8 cellular contexts compared by ENCODE assay signal in genomic region chr16:74998481-74999207, GRCh38. TPM values are rescaled to one million over a fixed set of nuclear protein-coding genes. Genes with fewer than 3 reads are reported as not detected.
DNase-seq lines count a peak whose midpoint lies in the region; ATAC-seq, FAIRE-seq and TF ChIP-seq lines count a peak whose summit lies in the region.

ZNRF1 (plus strand) TSS chr16:74999024; CDS start chr16:74999672, 648 bp downstream.

- H3K27ac ChIP-seq in 22Rv1 (peak within 1 kb of the TSS; percentile 55), keratinocyte (ENCODE audit: control insufficient read depth, insufficient read depth, low read length) (peak within 1 kb of the TSS; percentile 43)

- peaks cover 36% of the 10 kb centered on the region for H3K79me2 ChIP-seq in keratinocyte (ENCODE audit: control insufficient read depth, insufficient read depth, low read length)

- no peaks in the 10 kb centered on the region for H3K9me1 ChIP-seq in keratinocyte (ENCODE audit: control insufficient read depth, extremely low read depth, insufficient read depth, low read length)

- peak; percentile 61 for FAIRE-seq in keratinocyte (lab: Jason Lieb, UNC)

- peak within 1 kb of the TSS; percentile 64 to 87 (median 73) for H3K4me3 ChIP-seq in keratinocyte (ENCODE audit: control insufficient read depth in 2 of 3, extremely low read depth in 1 of 3, insufficient read depth in 2 of 3, low read depth in 1 of 3, low read length in 3 of 3)

- peaks cover 31% of the 10 kb centered on the region for H3K4me1 ChIP-seq in keratinocyte (ENCODE audit: control insufficient read depth, extremely low read depth, insufficient read depth, low read length)

- peak within 1 kb of the TSS; percentile 65 for H3K9ac ChIP-seq in keratinocyte (ENCODE audit: control insufficient read depth, extremely low read depth, insufficient read depth, low read length)

- H3K27me3 ChIP-seq in keratinocyte (ENCODE audit: control insufficient read depth, extremely low read depth, insufficient read depth, low read length), result no peaks in the 10 kb centered on the region

- TF ChIP-seq CTCF in 22Rv1 (IDR thresholded peaks at IDR 0.05) (peak; percentile 83), keratinocyte (optimal IDR thresholded peaks at IDR 0.05 in 1 of 3, IDR thresholded peaks at IDR 0.05 in 1 of 3, conservative IDR thresholded peaks at IDR 0.05 in 1 of 3; ENCODE audit: extremely low read depth in 1 of 3, insufficient read depth in 2 of 3, low read length in 3 of 3) (peak; percentile 78 to 91 (median 78))

- H3K4me2 ChIP-seq in keratinocyte (ENCODE audit: control insufficient read depth, extremely low read depth, insufficient read depth, low read depth, low read length), result peak within 1 kb of the TSS; percentile 96

- no peaks in the 10 kb centered on the region for H3K9me3 ChIP-seq in keratinocyte (ENCODE audit: control insufficient read depth, low read depth, low read length)

- no peaks in the 10 kb centered on the region for H4K20me1 ChIP-seq in keratinocyte (ENCODE audit: control insufficient read depth, extremely low read depth, insufficient read depth, low read length)

- peak within 1 kb of the TSS; percentile 46 for H3K27ac Mint-ChIP-seq in central memory CD8-positive, alpha-beta T cell (ENCODE audit: low read depth)

- no peaks in the 10 kb centered on the region for H3K36me3 ChIP-seq in keratinocyte (ENCODE audit: control insufficient read depth in 2 of 2, extremely low read depth in 1 of 2, insufficient read depth in 2 of 2, low read length in 2 of 2)

- dilution Hi-C loops in keratinocyte (cut with MboI; ENCODE audit: extremely low pct_ligation_motif_present, low sequenced_read_pairs), result no loop called here

- H3K4me1 Mint-ChIP-seq in central memory CD8-positive, alpha-beta T cell, result peaks cover 19% of the 10 kb centered on the region

- ATAC-seq in GM18498 (IDR thresholded peaks at IDR 0.05; ENCODE audit: unreplicated experiment), result peak; percentile 73
- peak; percentile 72 for ATAC-seq in HG02970 (IDR thresholded peaks at IDR 0.05; ENCODE audit: low FRiP score, unreplicated experiment)
- peak; percentile 76 for ATAC-seq in central memory CD8-positive, alpha-beta T cell (replicated peaks; ENCODE audit: extremely low read depth, poor library complexity, severe bottlenecking)

- peaks cover 7% of the 10 kb centered on the region for H3K36me3 Mint-ChIP-seq in central memory CD8-positive, alpha-beta T cell (ENCODE audit: insufficient read depth)

- no peaks in the 10 kb centered on the region for H3K27me3 Mint-ChIP-seq in central memory CD8-positive, alpha-beta T cell

- H2AFZ ChIP-seq in keratinocyte (ENCODE audit: control insufficient read depth, low read length), result peak within 1 kb of the TSS; percentile 54

- H3K4me3 Mint-ChIP-seq in central memory CD8-positive, alpha-beta T cell, result peak within 1 kb of the TSS; percentile 81

- H3K9me3 Mint-ChIP-seq in central memory CD8-positive, alpha-beta T cell, result no peaks in the 10 kb centered on the region

- DNase-seq in NCI-H2107 treated with DMSO at 0.1 percent for 48 hours (lab: John Stamatoyannopoulos, UW; ENCODE audit: unreplicated experiment), result peak; percentile 20
- peak; percentile 63 for DNase-seq in activated CD4-positive, CD25-positive, alpha-beta regulatory T cell treated with anti-CD3 and anti-CD28 coated beads, Interleukin-2, amount 50 U/mL, for 16 hours (ENCODE audit: low read depth, low spot score)
- DNase-seq in central memory CD8-positive, alpha-beta T cell (ENCODE audit: low spot score in 2 of 2), result peak; percentile 65
- no peak for DNase-seq in keratinocyte (ENCODE audit: low read depth, low spot score)
- DNase-seq in stimulated activated CD4-positive, alpha-beta T cell treated with anti-CD3 and anti-CD28 coated beads, Interleukin-15, amount 100 ng/mL, for 24 hours, result peak; percentile 88

RNA-seq across cellular contexts. Expression of gene ZNRF1, which starts in this region (rescaled TPM):
- 12.9 to 20.3 TPM (median 19.1 TPM) in 3 replicates for polyA plus RNA-seq in keratinocyte
- 2.1 TPM for polyA plus RNA-seq in keratinocyte (2011; ENCODE audit: low read depth)
- polyA plus RNA-seq in keratinocyte (2011; cell fraction: cytosol; rRNA removed), result 11.1 and 15.1 TPM in 2 replicates
- 16.4 and 16.7 TPM in 2 replicates for polyA plus RNA-seq in keratinocyte (2011; cell fraction: nucleus; rRNA removed)
- 12.3 and 26.2 TPM in 2 replicates for polyA plus RNA-seq in keratinocyte (2012; ENCODE audit: low replicate concordance)
- polyA minus RNA-seq in keratinocyte, result 15.5 to 31.8 TPM (median 18.5 TPM) in 3 replicates
- 20.9 TPM for polyA minus RNA-seq in keratinocyte (2011; cell fraction: cytosol; rRNA and poly(A)+ RNA removed)
- polyA minus RNA-seq in keratinocyte (2011; cell fraction: nucleus; rRNA and poly(A)+ RNA removed), result 11.4 and 16.4 TPM in 2 replicates
